Comparison of ENCODE assay signal across 30 cellular contexts in genomic region chr14:93245764-93246420, GRCh38.
"Had no signal": no experiment of that assay in that cellular context is flagged by ENCODE, and none has a peak within 500 bp of the region (broad histone marks: within the 10 kb centered on the region; RNA-seq: fewer than 3 reads in every experiment).

No MANE protein-coding gene starts in this region.

- DNase-seq: activated CD4-positive, alpha-beta T cell treated with anti-CD3 and anti-CD28 coated beads, Interleukin-2, amount 10 ng/mL, durations not matched to agents 24 days and 14 days; activated CD8-positive, alpha-beta memory T cell treated with anti-CD3 and anti-CD28 coated beads, Interleukin-2, amount 10 ng/mL, durations not matched to agents 7 days and 5 days; activated CD8-positive, alpha-beta T cell treated with anti-CD3 and anti-CD28 coated beads for 36 hours; activated effector memory CD4-positive, alpha-beta T cell treated with anti-CD3 and anti-CD28 coated beads, Interleukin-2, amount 50 U/mL, for 16 hours; activated naive CD4-positive, alpha-beta T cell treated with anti-CD3 and anti-CD28 coated beads, Interleukin-2, amount 10 ng/mL, durations not matched to agents 7 days and 5 days; activated T-cell treated with anti-CD3 and anti-CD28 coated beads for 4 hours; colonic mucosa; dorsolateral prefrontal cortex; effector memory CD8-positive, alpha-beta T cell; gastrocnemius medialis; hippocampal formation; kidney glomerular epithelial cell; left ventricle myocardium inferior; ovary; psoas muscle; right cardiac atrium; stimulated activated CD4-positive, alpha-beta T cell treated with anti-CD3 and anti-CD28 coated beads, Interleukin-2, amount 100 ng/mL, for 24 hours; stomach; transverse colon; uterus had no signal

- ATAC-seq: activated CD4-positive, CD25-positive, alpha-beta regulatory T cell treated with anti-CD3 and anti-CD28 coated beads, Interleukin-2, amount 50 U/mL, for 24 hours; activated CD8-positive, alpha-beta memory T cell treated with anti-CD3 and anti-CD28 coated beads, Interleukin-2, amount 10 ng/mL, durations not matched to agents 7 days and 5 days; activated CD8-positive, alpha-beta T cell treated with anti-CD3 and anti-CD28 coated beads for 36 hours; effector memory CD8-positive, alpha-beta T cell; esophagus mucosa; gastrocnemius medialis; natural killer cell treated with Interleukin-12 subunit alpha and Interleukin-12 subunit beta and Interleukin-15 and Interleukin-18, amount 100 ng/mL, for 72 hours; psoas muscle; right cardiac atrium; stimulated activated memory B cell treated with anti-CD40 and anti-IgM and Interleukin-4, amounts not matched to agents 10 μg/mL and 1 μg/mL and 100 μg/mL, for 72 hours had no signal

- H3K27me3 Mint-ChIP-seq: activated CD4-positive, alpha-beta T cell treated with anti-CD3 and anti-CD28 coated beads, Interleukin-2, amount 10 ng/mL, durations not matched to agents 24 days and 14 days; activated CD8-positive, alpha-beta memory T cell treated with anti-CD3 and anti-CD28 coated beads, Interleukin-2, amount 10 ng/mL, durations not matched to agents 7 days and 5 days; activated CD8-positive, alpha-beta T cell treated with anti-CD3 and anti-CD28 coated beads for 36 hours; activated naive CD4-positive, alpha-beta T cell treated with anti-CD3 and anti-CD28 coated beads, Interleukin-2, amount 10 ng/mL, durations not matched to agents 7 days and 5 days; central memory CD8-positive, alpha-beta T cell; effector memory CD8-positive, alpha-beta T cell; natural killer cell treated with Interleukin-12 subunit alpha and Interleukin-12 subunit beta and Interleukin-15 and Interleukin-18, amount 100 ng/mL, for 72 hours; stimulated activated memory B cell treated with anti-CD40 and anti-IgM and Interleukin-4, amounts not matched to agents 10 μg/mL and 1 μg/mL and 100 μg/mL, for 72 hours had no signal

- H3K27ac ChIP-seq: ascending aorta, breast epithelium, colonic mucosa, left ventricle myocardium inferior, ovary, psoas muscle, stomach, suprapubic skin, transverse colon, uterus, VCaP had no signal

- H3K9me3 Mint-ChIP-seq: activated CD4-positive, alpha-beta T cell treated with anti-CD3 and anti-CD28 coated beads, Interleukin-2, amount 10 ng/mL, durations not matched to agents 24 days and 14 days; activated CD8-positive, alpha-beta T cell treated with anti-CD3 and anti-CD28 coated beads for 36 hours; activated naive CD4-positive, alpha-beta T cell treated with anti-CD3 and anti-CD28 coated beads, Interleukin-2, amount 10 ng/mL, durations not matched to agents 7 days and 5 days; central memory CD8-positive, alpha-beta T cell; effector memory CD8-positive, alpha-beta T cell; mesothelial cell of epicardium; natural killer cell treated with Interleukin-12 subunit alpha and Interleukin-12 subunit beta and Interleukin-15 and Interleukin-18, amount 100 ng/mL, for 72 hours; stimulated activated memory B cell treated with anti-CD40 and anti-IgM and Interleukin-4, amounts not matched to agents 10 μg/mL and 1 μg/mL and 100 μg/mL, for 72 hours had no signal

- H3K36me3 ChIP-seq: colonic mucosa, ovary, uterus had no signal

- H3K9me3 ChIP-seq: ascending aorta, breast epithelium, colonic mucosa, gastrocnemius medialis, left ventricle myocardium inferior, ovary, psoas muscle, stomach, suprapubic skin, transverse colon, uterus had no signal

- H3K4me3 ChIP-seq: ascending aorta, breast epithelium, colonic mucosa, dorsolateral prefrontal cortex, gastrocnemius medialis, left ventricle myocardium inferior, ovary, psoas muscle, stomach, suprapubic skin, transverse colon, uterus had no signal

- H3K4me1 Mint-ChIP-seq: mesothelial cell of epicardium had no signal

- H3K27me3 ChIP-seq: ascending aorta, breast epithelium, colonic mucosa, dorsolateral prefrontal cortex, gastrocnemius medialis, ovary, stomach, suprapubic skin, transverse colon, uterus had no signal

- H3K27ac Mint-ChIP-seq: activated CD4-positive, alpha-beta T cell treated with anti-CD3 and anti-CD28 coated beads, Interleukin-2, amount 10 ng/mL, durations not matched to agents 24 days and 14 days; activated CD8-positive, alpha-beta memory T cell treated with anti-CD3 and anti-CD28 coated beads, Interleukin-2, amount 10 ng/mL, durations not matched to agents 7 days and 5 days; activated CD8-positive, alpha-beta T cell treated with anti-CD3 and anti-CD28 coated beads for 36 hours; activated naive CD4-positive, alpha-beta T cell treated with anti-CD3 and anti-CD28 coated beads, Interleukin-2, amount 10 ng/mL, durations not matched to agents 7 days and 5 days; mesothelial cell of epicardium; natural killer cell treated with Interleukin-12 subunit alpha and Interleukin-12 subunit beta and Interleukin-15 and Interleukin-18, amount 100 ng/mL, for 72 hours; stimulated activated memory B cell treated with anti-CD40 and anti-IgM and Interleukin-4, amounts not matched to agents 10 μg/mL and 1 μg/mL and 100 μg/mL, for 72 hours had no signal

- H3K4me1 ChIP-seq: ascending aorta, breast epithelium, colonic mucosa, gastrocnemius medialis, left ventricle myocardium inferior, psoas muscle, stomach, suprapubic skin, transverse colon, uterus had no signal

- H3K4me3 Mint-ChIP-seq: activated CD4-positive, alpha-beta T cell treated with anti-CD3 and anti-CD28 coated beads, Interleukin-2, amount 10 ng/mL, durations not matched to agents 24 days and 14 days; activated CD8-positive, alpha-beta memory T cell treated with anti-CD3 and anti-CD28 coated beads, Interleukin-2, amount 10 ng/mL, durations not matched to agents 7 days and 5 days; activated CD8-positive, alpha-beta T cell treated with anti-CD3 and anti-CD28 coated beads for 36 hours; activated naive CD4-positive, alpha-beta T cell treated with anti-CD3 and anti-CD28 coated beads, Interleukin-2, amount 10 ng/mL, durations not matched to agents 7 days and 5 days; central memory CD8-positive, alpha-beta T cell; effector memory CD8-positive, alpha-beta T cell; mesothelial cell of epicardium; natural killer cell treated with Interleukin-12 subunit alpha and Interleukin-12 subunit beta and Interleukin-15 and Interleukin-18, amount 100 ng/mL, for 72 hours; stimulated activated memory B cell treated with anti-CD40 and anti-IgM and Interleukin-4, amounts not matched to agents 10 μg/mL and 1 μg/mL and 100 μg/mL, for 72 hours had no signal
